ENCODE assay signal across 11 cellular contexts in genomic region chr9:76624381-76625048, GRCh38.
DNase-seq lines count a peak whose midpoint lies in the region; ATAC-seq lines count a peak whose summit lies in the region.
"Had no signal": no experiment of that assay in that cellular context is flagged by ENCODE, and none has a peak within 500 bp of the region (broad histone marks: within the 10 kb centered on the region; RNA-seq: fewer than 3 reads in every experiment).

No MANE protein-coding gene starts in this region.

- no peaks in the 10 kb centered on the region for H3K36me3 Mint-ChIP-seq in activated CD4-positive, alpha-beta T cell treated with anti-CD3 and anti-CD28 coated beads, Interleukin-2, amount 10 ng/mL, durations not matched to agents 24 days and 14 days (ENCODE audit: low read depth)
- H3K36me3 Mint-ChIP-seq: activated naive CD8-positive, alpha-beta T cell had no signal

- peaks cover 7% of the 10 kb centered on the region for H3K4me1 Mint-ChIP-seq in activated CD4-positive, alpha-beta T cell treated with anti-CD3 and anti-CD28 coated beads, Interleukin-2, amount 10 ng/mL, durations not matched to agents 24 days and 14 days

- H3K4me3 Mint-ChIP-seq in activated CD4-positive, alpha-beta T cell treated with anti-CD3 and anti-CD28 coated beads, Interleukin-2, amount 10 ng/mL, durations not matched to agents 24 days and 14 days, result no peak overlapping the region
- H3K4me3 Mint-ChIP-seq: activated naive CD8-positive, alpha-beta T cell; endodermal cell had no signal

- H3K9me3 Mint-ChIP-seq in activated CD4-positive, alpha-beta T cell treated with anti-CD3 and anti-CD28 coated beads, Interleukin-2, amount 10 ng/mL, durations not matched to agents 24 days and 14 days, result no peaks in the 10 kb centered on the region
- H3K9me3 Mint-ChIP-seq: endodermal cell had no signal

- DNase-seq in LoVo (ENCODE audit: low spot score) (no peak), NCI-H748 (lab: John Stamatoyannopoulos, UW; ENCODE audit: unreplicated experiment) (no peak)
- no peak for DNase-seq in activated CD4-positive, alpha-beta T cell treated with anti-CD3 and anti-CD28 coated beads, Interleukin-2, amount 10 ng/mL, durations not matched to agents 24 days and 14 days
- no peak for DNase-seq in stimulated activated CD4-positive, alpha-beta T cell treated with anti-CD3 and anti-CD28 coated beads, Interleukin-12 subunit alpha, Interleukin-12 subunit beta, amount 100 ng/mL, for 4 hours
- DNase-seq: activated CD4-positive, alpha-beta T cell treated with anti-CD3 and anti-CD28 coated beads for 48 hours; endodermal cell; NCI-H2107 had no signal

- no peak overlapping the region for H3K27ac Mint-ChIP-seq in activated CD4-positive, alpha-beta T cell treated with anti-CD3 and anti-CD28 coated beads, Interleukin-2, amount 10 ng/mL, durations not matched to agents 24 days and 14 days
- H3K27ac Mint-ChIP-seq: activated naive CD8-positive, alpha-beta T cell; endodermal cell had no signal

- intact Hi-C loops in activated CD4-positive, alpha-beta T cell treated with anti-CD3 and anti-CD28 coated beads, Interleukin-2, amount 10 ng/mL, durations not matched to agents 24 days and 14 days (cut with micrococcal nuclease), result no loop called here

- ATAC-seq in GM19043 (IDR thresholded peaks at IDR 0.05; ENCODE audit: low read depth, unreplicated experiment), result peak; percentile 93
- peak; percentile 94 for ATAC-seq in HG02623 (IDR thresholded peaks at IDR 0.05; ENCODE audit: unreplicated experiment)
- ATAC-seq in HG03457 (IDR thresholded peaks at IDR 0.05; ENCODE audit: unreplicated experiment), result peak; percentile 97

- H3K27me3 Mint-ChIP-seq in activated CD4-positive, alpha-beta T cell treated with anti-CD3 and anti-CD28 coated beads, Interleukin-2, amount 10 ng/mL, durations not matched to agents 24 days and 14 days, result peaks cover 10% of the 10 kb centered on the region
